ENCODE assay signal across 23 cellular contexts in the genomic region with DNA sequence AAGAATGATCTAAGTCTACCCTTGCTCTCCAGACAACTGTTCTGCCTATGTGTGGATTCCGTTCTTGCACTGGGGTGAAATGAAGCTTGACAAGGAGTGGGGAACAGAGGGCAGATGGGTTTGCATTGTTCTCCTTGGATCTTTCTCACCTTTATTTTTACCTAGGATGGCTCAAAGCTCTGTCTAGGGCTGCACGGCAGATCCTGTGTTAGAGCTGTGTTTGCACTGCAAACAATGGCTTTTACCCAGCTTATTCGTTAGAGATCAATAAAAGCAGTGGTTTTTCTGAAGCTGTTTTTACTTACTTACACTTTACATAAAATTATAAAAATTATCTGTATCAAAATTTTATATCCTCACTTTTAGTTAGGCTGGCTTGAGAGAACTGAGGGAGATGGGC.
"Had no signal": no experiment of that assay in that cellular context is flagged by ENCODE, and none has a peak within 500 bp of the region (broad histone marks: within the 10 kb centered on the region; RNA-seq: fewer than 3 reads in every experiment).

No MANE protein-coding gene starts in this region.

- H3K27ac ChIP-seq: dorsolateral prefrontal cortex, gastrocnemius medialis, heart right ventricle, left ventricle myocardium inferior, lower lobe of right lung, right atrium auricular region, stomach had no signal

- H3K27ac Mint-ChIP-seq: memory B cell, mesothelial cell of epicardium, nephron had no signal

- DNase-seq: cortex of kidney; dorsolateral prefrontal cortex; effector CD8-positive, alpha-beta T cell; gastrocnemius medialis; heart right ventricle; hypothalamus; islet precursor cell; left ventricle myocardium inferior; lower lobe of right lung; posterior cingulate gyrus; small intestine; stimulated activated CD4-positive, alpha-beta T cell treated with anti-CD3 and anti-CD28 coated beads, Interleukin-12 subunit alpha, Interleukin-12 subunit beta, amount 100 ng/mL, for 4 hours; stimulated activated naive CD4-positive, alpha-beta T cell; stomach; substantia nigra; trophoblast cell had no signal

- H3K27me3 Mint-ChIP-seq: memory B cell had no signal

- H3K9me3 ChIP-seq: gastrocnemius medialis, heart right ventricle, left ventricle myocardium inferior, lower lobe of right lung, right atrium auricular region, stomach had no signal

- H3K4me3 Mint-ChIP-seq: memory B cell, mesothelial cell of epicardium, nephron had no signal

- H3K27me3 ChIP-seq: dorsolateral prefrontal cortex, gastrocnemius medialis, heart right ventricle, right atrium auricular region, stomach had no signal

- H3K36me3 ChIP-seq: gastrocnemius medialis, heart right ventricle, left ventricle myocardium inferior, lower lobe of right lung, right atrium auricular region, stomach had no signal

- H3K4me1 ChIP-seq: gastrocnemius medialis, lower lobe of right lung, stomach had no signal

- H3K4me3 ChIP-seq: dorsolateral prefrontal cortex, gastrocnemius medialis, heart right ventricle, left ventricle myocardium inferior, lower lobe of right lung, right atrium auricular region, stomach had no signal

- ATAC-seq: esophagus mucosa, gastrocnemius medialis, heart right ventricle, lower lobe of right lung had no signal

- FAIRE-seq: endometrium, small intestine, urothelium cell line had no signal

- H3K9me3 Mint-ChIP-seq: memory B cell, mesothelial cell of epicardium, nephron had no signal

- H3K36me3 Mint-ChIP-seq: memory B cell, mesothelial cell of epicardium had no signal

- H3K4me1 Mint-ChIP-seq: memory B cell had no signal
